In the genomic region with DNA sequence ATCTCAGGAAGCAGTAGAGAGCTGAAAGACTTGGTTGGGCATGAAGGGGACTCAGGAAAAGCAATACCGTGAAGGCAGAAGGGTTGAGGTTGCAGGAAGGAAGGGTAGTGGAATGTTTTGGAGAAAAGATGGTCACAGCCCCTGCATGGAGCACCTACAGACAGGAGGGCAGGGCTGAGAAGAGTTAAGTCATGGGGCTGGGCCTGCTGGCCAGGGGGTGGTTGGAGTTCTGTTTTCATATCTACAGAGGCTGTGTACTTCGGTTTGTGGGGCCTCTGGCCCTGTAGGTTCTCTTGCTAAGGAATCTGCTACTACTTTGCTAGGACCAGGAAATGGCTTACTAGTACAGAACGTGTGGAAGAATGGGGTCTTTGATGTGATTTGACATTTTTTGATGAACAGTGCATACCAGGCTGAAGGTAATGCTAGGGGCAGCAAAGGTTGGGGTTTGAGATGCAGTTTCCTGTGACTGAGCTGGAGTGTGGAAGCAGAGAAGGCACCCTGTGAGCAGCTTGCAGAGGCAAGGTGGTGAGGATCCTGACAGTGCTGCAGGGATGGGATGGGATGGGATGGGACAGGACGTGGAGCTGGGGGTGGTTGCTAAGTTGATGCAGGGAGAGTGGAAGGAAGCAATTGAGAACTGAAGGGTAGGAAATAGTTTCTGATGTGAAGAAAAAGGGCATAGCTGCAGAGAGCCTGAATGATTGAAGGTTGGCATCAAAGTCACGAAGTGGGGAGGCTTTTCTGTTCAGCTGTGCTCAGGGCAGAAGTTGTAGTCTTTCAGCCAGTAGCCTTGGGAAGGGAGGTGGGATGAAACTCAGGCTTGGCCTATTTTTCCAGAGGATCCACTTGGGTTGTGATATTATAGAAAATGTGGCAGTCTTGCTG, we compare ENCODE assay signal across 1 cellular context.
TF ChIP-seq lines count a peak whose summit lies in the region.

No MANE protein-coding gene starts in this region.

TF ChIP-seq in K562, 482 proteins besides CTCF, POLR2A, EP300 and RAD21 (continued from another document):
- TF ChIP-seq, protein P1, sequence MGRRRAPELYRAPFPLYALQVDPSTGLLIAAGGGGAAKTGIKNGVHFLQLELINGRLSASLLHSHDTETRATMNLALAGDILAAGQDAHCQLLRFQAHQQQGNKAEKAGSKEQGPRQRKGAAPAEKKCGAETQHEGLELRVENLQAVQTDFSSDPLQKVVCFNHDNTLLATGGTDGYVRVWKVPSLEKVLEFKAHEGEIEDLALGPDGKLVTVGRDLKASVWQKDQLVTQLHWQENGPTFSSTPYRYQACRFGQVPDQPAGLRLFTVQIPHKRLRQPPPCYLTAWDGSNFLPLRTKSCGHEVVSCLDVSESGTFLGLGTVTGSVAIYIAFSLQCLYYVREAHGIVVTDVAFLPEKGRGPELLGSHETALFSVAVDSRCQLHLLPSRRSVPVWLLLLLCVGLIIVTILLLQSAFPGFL (CRISPR knock-in tag; IDR thresholded peaks at IDR 0.05) = 0 out of 2 replicates have a peak, but pooled peaks have one; percentile 23
- no peak for TF ChIP-seq ZNF143 (CRISPR knock-in tag; IDR thresholded peaks at IDR 0.05)
- no peak for TF ChIP-seq ZNF347 (CRISPR knock-in tag; IDR thresholded peaks at IDR 0.05; ENCODE audit: low read depth)
- TF ChIP-seq, protein P2, sequence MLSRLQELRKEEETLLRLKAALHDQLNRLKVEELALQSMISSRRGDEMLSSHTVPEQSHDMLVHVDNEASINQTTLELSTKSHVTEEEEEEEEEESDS (CRISPR knock-in tag; IDR thresholded peaks at IDR 0.05) = no peak
- peak; percentile 35; the same call in 1 of the 2 replicates for TF ChIP-seq POLR2G (IDR thresholded peaks at IDR 0.05; ENCODE audit: low read depth, low read length)
- TF ChIP-seq BRD4 (IDR thresholded peaks at IDR 0.05) = no peak
- no peak for TF ChIP-seq KLF13 (tag; IDR thresholded peaks at IDR 0.05; ENCODE audit: borderline replicate concordance, low read depth)
- 0 out of 2 replicates have a peak, but pooled peaks have one; percentile 14 for TF ChIP-seq ARID2 (IDR thresholded peaks at IDR 0.05)
- TF ChIP-seq OTX1 (CRISPR knock-in tag; IDR thresholded peaks at IDR 0.05) = peak; percentile 85
- 0 out of 4 replicates have a peak, but pooled peaks of 1 of the 2 experiments have one; percentile 26 for TF ChIP-seq TBL1XR1 (IDR thresholded peaks at IDR 0.05; ENCODE audit: low read length in 2 of 2)
- no peak for TF ChIP-seq KLF6 (CRISPR knock-in tag; IDR thresholded peaks at IDR 0.05; ENCODE audit: borderline replicate concordance)
- TF ChIP-seq SP1 (CRISPR knock-in tag; IDR thresholded peaks at IDR 0.05) = 0 out of 2 replicates have a peak, but pooled peaks have one; percentile 20
- TF ChIP-seq ZNF134 (CRISPR knock-in tag; conservative IDR thresholded peaks at IDR 0.05) = peak; percentile 34; the same call in 1 of the 2 replicates
- TF ChIP-seq, protein P3, sequence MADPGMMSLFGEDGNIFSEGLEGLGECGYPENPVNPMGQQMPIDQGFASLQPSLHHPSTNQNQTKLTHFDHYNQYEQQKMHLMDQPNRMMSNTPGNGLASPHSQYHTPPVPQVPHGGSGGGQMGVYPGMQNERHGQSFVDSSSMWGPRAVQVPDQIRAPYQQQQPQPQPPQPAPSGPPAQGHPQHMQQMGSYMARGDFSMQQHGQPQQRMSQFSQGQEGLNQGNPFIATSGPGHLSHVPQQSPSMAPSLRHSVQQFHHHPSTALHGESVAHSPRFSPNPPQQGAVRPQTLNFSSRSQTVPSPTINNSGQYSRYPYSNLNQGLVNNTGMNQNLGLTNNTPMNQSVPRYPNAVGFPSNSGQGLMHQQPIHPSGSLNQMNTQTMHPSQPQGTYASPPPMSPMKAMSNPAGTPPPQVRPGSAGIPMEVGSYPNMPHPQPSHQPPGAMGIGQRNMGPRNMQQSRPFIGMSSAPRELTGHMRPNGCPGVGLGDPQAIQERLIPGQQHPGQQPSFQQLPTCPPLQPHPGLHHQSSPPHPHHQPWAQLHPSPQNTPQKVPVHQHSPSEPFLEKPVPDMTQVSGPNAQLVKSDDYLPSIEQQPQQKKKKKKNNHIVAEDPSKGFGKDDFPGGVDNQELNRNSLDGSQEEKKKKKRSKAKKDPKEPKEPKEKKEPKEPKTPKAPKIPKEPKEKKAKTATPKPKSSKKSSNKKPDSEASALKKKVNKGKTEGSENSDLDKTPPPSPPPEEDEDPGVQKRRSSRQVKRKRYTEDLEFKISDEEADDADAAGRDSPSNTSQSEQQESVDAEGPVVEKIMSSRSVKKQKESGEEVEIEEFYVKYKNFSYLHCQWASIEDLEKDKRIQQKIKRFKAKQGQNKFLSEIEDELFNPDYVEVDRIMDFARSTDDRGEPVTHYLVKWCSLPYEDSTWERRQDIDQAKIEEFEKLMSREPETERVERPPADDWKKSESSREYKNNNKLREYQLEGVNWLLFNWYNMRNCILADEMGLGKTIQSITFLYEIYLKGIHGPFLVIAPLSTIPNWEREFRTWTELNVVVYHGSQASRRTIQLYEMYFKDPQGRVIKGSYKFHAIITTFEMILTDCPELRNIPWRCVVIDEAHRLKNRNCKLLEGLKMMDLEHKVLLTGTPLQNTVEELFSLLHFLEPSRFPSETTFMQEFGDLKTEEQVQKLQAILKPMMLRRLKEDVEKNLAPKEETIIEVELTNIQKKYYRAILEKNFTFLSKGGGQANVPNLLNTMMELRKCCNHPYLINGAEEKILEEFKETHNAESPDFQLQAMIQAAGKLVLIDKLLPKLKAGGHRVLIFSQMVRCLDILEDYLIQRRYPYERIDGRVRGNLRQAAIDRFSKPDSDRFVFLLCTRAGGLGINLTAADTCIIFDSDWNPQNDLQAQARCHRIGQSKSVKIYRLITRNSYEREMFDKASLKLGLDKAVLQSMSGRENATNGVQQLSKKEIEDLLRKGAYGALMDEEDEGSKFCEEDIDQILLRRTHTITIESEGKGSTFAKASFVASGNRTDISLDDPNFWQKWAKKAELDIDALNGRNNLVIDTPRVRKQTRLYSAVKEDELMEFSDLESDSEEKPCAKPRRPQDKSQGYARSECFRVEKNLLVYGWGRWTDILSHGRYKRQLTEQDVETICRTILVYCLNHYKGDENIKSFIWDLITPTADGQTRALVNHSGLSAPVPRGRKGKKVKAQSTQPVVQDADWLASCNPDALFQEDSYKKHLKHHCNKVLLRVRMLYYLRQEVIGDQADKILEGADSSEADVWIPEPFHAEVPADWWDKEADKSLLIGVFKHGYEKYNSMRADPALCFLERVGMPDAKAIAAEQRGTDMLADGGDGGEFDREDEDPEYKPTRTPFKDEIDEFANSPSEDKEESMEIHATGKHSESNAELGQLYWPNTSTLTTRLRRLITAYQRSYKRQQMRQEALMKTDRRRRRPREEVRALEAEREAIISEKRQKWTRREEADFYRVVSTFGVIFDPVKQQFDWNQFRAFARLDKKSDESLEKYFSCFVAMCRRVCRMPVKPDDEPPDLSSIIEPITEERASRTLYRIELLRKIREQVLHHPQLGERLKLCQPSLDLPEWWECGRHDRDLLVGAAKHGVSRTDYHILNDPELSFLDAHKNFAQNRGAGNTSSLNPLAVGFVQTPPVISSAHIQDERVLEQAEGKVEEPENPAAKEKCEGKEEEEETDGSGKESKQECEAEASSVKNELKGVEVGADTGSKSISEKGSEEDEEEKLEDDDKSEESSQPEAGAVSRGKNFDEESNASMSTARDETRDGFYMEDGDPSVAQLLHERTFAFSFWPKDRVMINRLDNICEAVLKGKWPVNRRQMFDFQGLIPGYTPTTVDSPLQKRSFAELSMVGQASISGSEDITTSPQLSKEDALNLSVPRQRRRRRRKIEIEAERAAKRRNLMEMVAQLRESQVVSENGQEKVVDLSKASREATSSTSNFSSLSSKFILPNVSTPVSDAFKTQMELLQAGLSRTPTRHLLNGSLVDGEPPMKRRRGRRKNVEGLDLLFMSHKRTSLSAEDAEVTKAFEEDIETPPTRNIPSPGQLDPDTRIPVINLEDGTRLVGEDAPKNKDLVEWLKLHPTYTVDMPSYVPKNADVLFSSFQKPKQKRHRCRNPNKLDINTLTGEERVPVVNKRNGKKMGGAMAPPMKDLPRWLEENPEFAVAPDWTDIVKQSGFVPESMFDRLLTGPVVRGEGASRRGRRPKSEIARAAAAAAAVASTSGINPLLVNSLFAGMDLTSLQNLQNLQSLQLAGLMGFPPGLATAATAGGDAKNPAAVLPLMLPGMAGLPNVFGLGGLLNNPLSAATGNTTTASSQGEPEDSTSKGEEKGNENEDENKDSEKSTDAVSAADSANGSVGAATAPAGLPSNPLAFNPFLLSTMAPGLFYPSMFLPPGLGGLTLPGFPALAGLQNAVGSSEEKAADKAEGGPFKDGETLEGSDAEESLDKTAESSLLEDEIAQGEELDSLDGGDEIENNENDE (IDR thresholded peaks at IDR 0.05; ENCODE audit: low read depth, low read length) = peak; percentile 50
- TF ChIP-seq ZNF780A (CRISPR knock-in tag; IDR thresholded peaks at IDR 0.05) = no peak
